Comparison of ENCODE assay signal across 9 cellular contexts in genomic region chr9:35736201-35736633, GRCh38. TPM values are rescaled to one million over a fixed set of nuclear protein-coding genes. Genes with fewer than 3 reads are reported as not detected.
A peak's percentile ranks its signal among the peaks of the same experiment; 100 is the strongest.
DNase-seq lines count a peak whose midpoint lies in the region; ATAC-seq, FAIRE-seq and TF ChIP-seq lines count a peak whose summit lies in the region.
"Had no signal": no experiment of that assay in that cellular context is flagged by ENCODE, and none has a peak within 500 bp of the region (broad histone marks: within the 10 kb centered on the region; RNA-seq: fewer than 3 reads in every experiment).

No MANE protein-coding gene starts in this region.

- H3K36me3 Mint-ChIP-seq in T-helper 2 cell treated with Interferon-gamma antibody and Interleukin-4, amounts not matched to agents 5 μg/mL and 100 μg/mL, for 36 hours (ENCODE audit: low read depth): peaks cover 31% of the 10 kb centered on the region

- peak; percentile 72 to 89 for DNase-seq in cardiac muscle cell (ENCODE audit: low read depth in 1 of 2, low spot score in 1 of 2)
- no peak for DNase-seq in Right ventricle myocardium inferior (ENCODE audit: missing footprints)
- DNase-seq in NCI-H1694 (lab: John Stamatoyannopoulos, UW): peak; percentile 61
- peak; percentile 54 for DNase-seq in T-helper 2 cell treated with Interferon-gamma antibody and Interleukin-4, amounts not matched to agents 5 μg/mL and 100 μg/mL, for 36 hours (ENCODE audit: low spot score)
- DNase-seq in body of pancreas: peak; percentile 68 to 79 (median 73)
- DNase-seq in keratinocyte (ENCODE audit: low read depth, low spot score): no peak
- peak; percentile 74 for DNase-seq in stimulated activated CD4-positive, alpha-beta T cell treated with anti-CD3 and anti-CD28 coated beads, Interleukin-4, amount 100 ng/mL, for 24 hours

- H3K4me1 ChIP-seq in cardiac muscle cell (ENCODE audit: low read depth): peaks cover 8% of the 10 kb centered on the region
- peaks cover 14% of the 10 kb centered on the region for H3K4me1 ChIP-seq in body of pancreas
- peaks cover 11% of the 10 kb centered on the region for H3K4me1 ChIP-seq in keratinocyte (ENCODE audit: control insufficient read depth, extremely low read depth, insufficient read depth, low read length)

- H3K9me3 Mint-ChIP-seq in T-helper 2 cell treated with Interferon-gamma antibody and Interleukin-4, amounts not matched to agents 5 μg/mL and 100 μg/mL, for 36 hours: no peaks in the 10 kb centered on the region

- H3K27ac ChIP-seq in cardiac muscle cell (peak overlapping the region; percentile 77), body of pancreas (no peak overlapping the region), keratinocyte (ENCODE audit: control insufficient read depth, insufficient read depth, low read length) (no peak overlapping the region)

- no peak overlapping the region for H2AFZ ChIP-seq in keratinocyte (ENCODE audit: control insufficient read depth, low read length)

- H3K79me2 ChIP-seq in keratinocyte (ENCODE audit: control insufficient read depth, insufficient read depth, low read length): peaks cover 7% of the 10 kb centered on the region

- H3K9me3 ChIP-seq in cardiac muscle cell (ENCODE audit: low read depth): no peaks in the 10 kb centered on the region
- H3K9me3 ChIP-seq in body of pancreas: no peaks in the 10 kb centered on the region
- no peaks in the 10 kb centered on the region for H3K9me3 ChIP-seq in keratinocyte (ENCODE audit: control insufficient read depth, low read depth, low read length)

- H3K4me3 Mint-ChIP-seq in T-helper 2 cell treated with Interferon-gamma antibody and Interleukin-4, amounts not matched to agents 5 μg/mL and 100 μg/mL, for 36 hours: no peak overlapping the region

- no peak overlapping the region for H3K4me2 ChIP-seq in keratinocyte (ENCODE audit: control insufficient read depth, extremely low read depth, insufficient read depth, low read depth, low read length)

- H3K4me1 Mint-ChIP-seq in T-helper 2 cell treated with Interferon-gamma antibody and Interleukin-4, amounts not matched to agents 5 μg/mL and 100 μg/mL, for 36 hours (ENCODE audit: low read depth): peaks cover 11% of the 10 kb centered on the region

- H3K36me3 ChIP-seq in cardiac muscle cell (peaks cover 58% of the 10 kb centered on the region), body of pancreas (replicated peaks in 1 of 2; ENCODE audit: insufficient read depth in 1 of 2, low read depth in 2 of 2) (peaks cover 20 to 39% of the 10 kb centered on the region in 2 donors), keratinocyte (ENCODE audit: control insufficient read depth in 2 of 2, extremely low read depth in 1 of 2, insufficient read depth in 2 of 2, low read length in 2 of 2) (peaks cover 40 to 50% of the 10 kb centered on the region in 2 experiments)

- H3K4me3 ChIP-seq in cardiac muscle cell (no peak overlapping the region), body of pancreas (no peak overlapping the region), keratinocyte (ENCODE audit: control insufficient read depth in 2 of 3, extremely low read depth in 1 of 3, insufficient read depth in 2 of 3, low read depth in 1 of 3, low read length in 3 of 3) (no peak overlapping the region)

- H3K9ac ChIP-seq in keratinocyte (ENCODE audit: control insufficient read depth, extremely low read depth, insufficient read depth, low read length): no peak overlapping the region

- FAIRE-seq in keratinocyte (lab: Jason Lieb, UNC): peak; percentile 44
- FAIRE-seq: islet of Langerhans had no signal

- H3K27ac Mint-ChIP-seq in T-helper 2 cell treated with Interferon-gamma antibody and Interleukin-4, amounts not matched to agents 5 μg/mL and 100 μg/mL, for 36 hours: no peak overlapping the region

- dilution Hi-C loops in keratinocyte (cut with MboI; ENCODE audit: extremely low pct_ligation_motif_present, low sequenced_read_pairs): no loop called here

- intact Hi-C loops in Right ventricle myocardium inferior (cut with DNase I): no loop called here
- intact Hi-C loops in body of pancreas (cut with DNase I): no loop called here

- no peaks in the 10 kb centered on the region for H3K27me3 ChIP-seq in cardiac muscle cell
- no peaks in the 10 kb centered on the region for H3K27me3 ChIP-seq in body of pancreas
- H3K27me3 ChIP-seq in keratinocyte (ENCODE audit: control insufficient read depth, extremely low read depth, insufficient read depth, low read length): no peaks in the 10 kb centered on the region

- no peaks in the 10 kb centered on the region for H4K20me1 ChIP-seq in keratinocyte (ENCODE audit: control insufficient read depth, extremely low read depth, insufficient read depth, low read length)

- whole genome bisulfite sequencing in body of pancreas, 2 donors: 30 to 61% methylated on average over 2 to 5 of the region's 5 CpGs

- TF ChIP-seq POLR2A in body of pancreas (IDR thresholded peaks at IDR 0.05): no peak

- no peaks in the 10 kb centered on the region for H3K27me3 Mint-ChIP-seq in T-helper 2 cell treated with Interferon-gamma antibody and Interleukin-4, amounts not matched to agents 5 μg/mL and 100 μg/mL, for 36 hours (ENCODE audit: low read depth)

- no peaks in the 10 kb centered on the region for H3K9me1 ChIP-seq in keratinocyte (ENCODE audit: control insufficient read depth, extremely low read depth, insufficient read depth, low read length)

- ATAC-seq in Right ventricle myocardium inferior (no peak), body of pancreas (no peak), GM21367 (IDR thresholded peaks at IDR 0.05; ENCODE audit: unreplicated experiment) (no peak)

- TF ChIP-seq CTCF in cardiac muscle cell (IDR thresholded peaks at IDR 0.05; ENCODE audit: low read depth, low read length): peak; percentile 97
- peak; percentile 62 to 81 (median 74) for TF ChIP-seq CTCF in body of pancreas (IDR thresholded peaks at IDR 0.05)
- peak; percentile 84 to 89 (median 84) for TF ChIP-seq CTCF in keratinocyte (optimal IDR thresholded peaks at IDR 0.05 in 1 of 3, IDR thresholded peaks at IDR 0.05 in 1 of 3, conservative IDR thresholded peaks at IDR 0.05 in 1 of 3; ENCODE audit: extremely low read depth in 1 of 3, insufficient read depth in 2 of 3, low read length in 3 of 3)

RNA-seq across cellular contexts. Expression of gene CREB3, which starts 3.8 kb away (rescaled TPM):
- 45.7 and 51.5 TPM in 2 replicates for total RNA-seq in cardiac muscle cell
- 62.3 and 84.2 TPM in 2 replicates for polyA plus RNA-seq in cardiac muscle cell
- 23.5 TPM for total RNA-seq in Right ventricle myocardium inferior
- total RNA-seq in body of pancreas: 10 to 100 TPM; 31.9 to 32.6 TPM
- polyA plus RNA-seq in keratinocyte: 24.6 to 33.2 TPM (median 27.0 TPM) in 3 replicates
- 9.8 TPM for polyA plus RNA-seq in keratinocyte (2011; ENCODE audit: low read depth)
- 28.5 and 33.1 TPM in 2 replicates for polyA plus RNA-seq in keratinocyte (2011; cell fraction: cytosol; rRNA removed)
- 18.5 and 22.8 TPM in 2 replicates for polyA plus RNA-seq in keratinocyte (2011; cell fraction: nucleus; rRNA removed)
- polyA plus RNA-seq in keratinocyte (2012; ENCODE audit: low replicate concordance): 16.2 and 38.5 TPM in 2 replicates
- 16.6 to 46.4 TPM (median 17.6 TPM) in 3 replicates for polyA minus RNA-seq in keratinocyte
- polyA minus RNA-seq in keratinocyte (2011; cell fraction: cytosol; rRNA and poly(A)+ RNA removed): 16.1 TPM
- polyA minus RNA-seq in keratinocyte (2011; cell fraction: nucleus; rRNA and poly(A)+ RNA removed): 8.3 and 13.7 TPM in 2 replicates

RNA-seq across cellular contexts. Expression of gene TLN1, which starts 4.2 kb away (rescaled TPM):
- total RNA-seq in cardiac muscle cell (172 and 178 TPM in 2 replicates), Right ventricle myocardium inferior (255 TPM), body of pancreas (100 to 1,000 TPM in 1 of 2 donors, 10 to 100 TPM in 1; 93.7 to 130 TPM)
- polyA plus RNA-seq in cardiac muscle cell (96.0 and 98.0 TPM in 2 replicates), keratinocyte (53.0 to 98.3 TPM (median 54.6 TPM) in 3 replicates)
- polyA plus RNA-seq in keratinocyte (2011; ENCODE audit: low read depth): 80.1 TPM
- 34.1 and 58.4 TPM in 2 replicates for polyA plus RNA-seq in keratinocyte (2011; cell fraction: cytosol; rRNA removed)
- polyA plus RNA-seq in keratinocyte (2011; cell fraction: nucleus; rRNA removed): 115 and 144 TPM in 2 replicates
- polyA plus RNA-seq in keratinocyte (2012; ENCODE audit: low replicate concordance): 36.2 and 124 TPM in 2 replicates
- 196 to 448 TPM (median 286 TPM) in 3 replicates for polyA minus RNA-seq in keratinocyte
- 291 TPM for polyA minus RNA-seq in keratinocyte (2011; cell fraction: cytosol; rRNA and poly(A)+ RNA removed)
- polyA minus RNA-seq in keratinocyte (2011; cell fraction: nucleus; rRNA and poly(A)+ RNA removed): 223 and 237 TPM in 2 replicates

RNA-seq across cellular contexts. Expression of gene GBA2, which starts 12.8 kb away (rescaled TPM):
- 132 and 157 TPM in 2 replicates for total RNA-seq in cardiac muscle cell
- polyA plus RNA-seq in cardiac muscle cell: 135 and 140 TPM in 2 replicates
- 80.2 TPM for total RNA-seq in Right ventricle myocardium inferior
- total RNA-seq in body of pancreas: 100 to 1,000 TPM in 1 of 2 donors, 10 to 100 TPM in 1; 54.2 to 111 TPM
- 28.7 to 42.2 TPM (median 31.7 TPM) in 3 replicates for polyA plus RNA-seq in keratinocyte
- 27.2 TPM for polyA plus RNA-seq in keratinocyte (2011; ENCODE audit: low read depth)
- polyA plus RNA-seq in keratinocyte (2011; cell fraction: cytosol; rRNA removed): 10.6 and 13.0 TPM in 2 replicates
- 177 and 188 TPM in 2 replicates for polyA plus RNA-seq in keratinocyte (2011; cell fraction: nucleus; rRNA removed)
- polyA plus RNA-seq in keratinocyte (2012; ENCODE audit: low replicate concordance): 24.1 and 39.6 TPM in 2 replicates
- polyA minus RNA-seq in keratinocyte: 30.6 to 49.5 TPM (median 46.2 TPM) in 3 replicates
- polyA minus RNA-seq in keratinocyte (2011; cell fraction: cytosol; rRNA and poly(A)+ RNA removed): 15.9 TPM
- polyA minus RNA-seq in keratinocyte (2011; cell fraction: nucleus; rRNA and poly(A)+ RNA removed): 33.3 and 43.7 TPM in 2 replicates

RNA-seq across cellular contexts. Expression of gene RGP1, which starts 12.9 kb away (rescaled TPM):
- total RNA-seq in cardiac muscle cell: 24.1 and 30.4 TPM in 2 replicates
- polyA plus RNA-seq in cardiac muscle cell: 17.9 and 21.8 TPM in 2 replicates
- total RNA-seq in Right ventricle myocardium inferior: 29.0 TPM
- total RNA-seq in body of pancreas: 10 to 100 TPM; 15.3 to 18.1 TPM
- 17.6 to 19.8 TPM (median 18.3 TPM) in 3 replicates for polyA plus RNA-seq in keratinocyte
- polyA plus RNA-seq in keratinocyte (2011; ENCODE audit: low read depth): 3.1 TPM
- polyA plus RNA-seq in keratinocyte (2011; cell fraction: cytosol; rRNA removed): 16.4 and 17.6 TPM in 2 replicates
- polyA plus RNA-seq in keratinocyte (2011; cell fraction: nucleus; rRNA removed): 33.5 and 35.2 TPM in 2 replicates
- 9.1 and 17.9 TPM in 2 replicates for polyA plus RNA-seq in keratinocyte (2012; ENCODE audit: low replicate concordance)
- 21.6 to 42.2 TPM (median 24.7 TPM) in 3 replicates for polyA minus RNA-seq in keratinocyte
- 13.2 TPM for polyA minus RNA-seq in keratinocyte (2011; cell fraction: cytosol; rRNA and poly(A)+ RNA removed)
- 11.6 and 16.5 TPM in 2 replicates for polyA minus RNA-seq in keratinocyte (2011; cell fraction: nucleus; rRNA and poly(A)+ RNA removed)

RNA-seq across cellular contexts. Expression of gene MSMP, which starts 17.9 kb away (rescaled TPM):
- total RNA-seq in cardiac muscle cell: not detected in 2 replicates
- not detected in 2 replicates for polyA plus RNA-seq in cardiac muscle cell
- not detected for total RNA-seq in Right ventricle myocardium inferior
- total RNA-seq in body of pancreas: not detected
- polyA plus RNA-seq in keratinocyte: not detected in 3 replicates
- 0.57 TPM for polyA plus RNA-seq in keratinocyte (2011; ENCODE audit: low read depth)
- polyA plus RNA-seq in keratinocyte (2011; cell fraction: cytosol; rRNA removed): not detected in 2 replicates
- not detected in 2 replicates for polyA plus RNA-seq in keratinocyte (2011; cell fraction: nucleus; rRNA removed)
- not detected in 2 replicates for polyA plus RNA-seq in keratinocyte (2012; ENCODE audit: low replicate concordance)
- polyA minus RNA-seq in keratinocyte: not detected in 3 replicates
- not detected for polyA minus RNA-seq in keratinocyte (2011; cell fraction: cytosol; rRNA and poly(A)+ RNA removed)
- not detected in 2 replicates for polyA minus RNA-seq in keratinocyte (2011; cell fraction: nucleus; rRNA and poly(A)+ RNA removed)

Comparison
In these comparisons a context has a peak if more than half of its experiments do, and no peak if none do; other contexts are left out.
1. DNase-seq: peak in cardiac muscle cell (2 of 2), NCI-H1694 (single experiment), T-helper 2 cell treated with Interferon-gamma antibody and Interleukin-4, amounts not matched to agents 5 μg/mL and 100 μg/mL, for 36 hours (single experiment), body of pancreas (4 of 4) and stimulated activated CD4-positive, alpha-beta T cell treated with anti-CD3 and anti-CD28 coated beads, Interleukin-4, amount 100 ng/mL, for 24 hours (single experiment); none in Right ventricle myocardium inferior (single experiment) and keratinocyte (single experiment).
2. Peak in every context shown above with its lines, with median percentiles within 50 percentile points of each other: CTCF ChIP-seq.